In the genomic region with DNA sequence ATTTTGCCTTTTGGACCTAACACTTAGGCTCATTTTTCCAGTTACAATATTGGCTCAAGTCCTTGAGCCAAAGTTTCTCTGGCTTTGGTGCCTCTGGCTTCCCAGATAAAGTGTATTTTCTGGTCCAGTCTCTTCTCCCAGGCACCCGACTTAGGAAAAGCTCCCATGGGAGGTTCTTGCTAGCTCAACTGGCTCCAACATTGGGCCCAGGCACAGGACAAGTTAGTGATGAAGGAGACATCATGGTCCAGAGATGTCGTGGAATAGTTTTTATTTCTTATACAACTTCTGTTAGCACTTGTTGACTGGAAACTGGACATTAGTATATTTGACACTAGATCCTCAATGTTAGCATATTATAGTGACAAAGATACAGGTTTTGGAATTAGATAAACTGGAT, we compare ENCODE assay signal across 25 cellular contexts.
"Had no signal": no experiment of that assay in that cellular context is flagged by ENCODE, and none has a peak within 500 bp of the region (broad histone marks: within the 10 kb centered on the region; RNA-seq: fewer than 3 reads in every experiment).

No MANE protein-coding gene starts in this region.

- H3K27ac Mint-ChIP-seq: naive B cell; nephron progenitor cell; stimulated activated naive B cell treated with anti-CD40 and anti-IgM and Interleukin-4, amounts not matched to agents 10 μg/mL and 1 μg/mL and 100 μg/mL, for 72 hours; stimulated activated naive CD8-positive, alpha-beta T cell treated with anti-CD3 and anti-CD28 coated beads, Interleukin-15, amount 100 ng/mL, for 72 hours had no signal

- H3K9me3 Mint-ChIP-seq: naive B cell; stimulated activated naive B cell treated with anti-CD40 and anti-IgM and Interleukin-4, amounts not matched to agents 10 μg/mL and 1 μg/mL and 100 μg/mL, for 72 hours; stimulated activated naive CD8-positive, alpha-beta T cell treated with anti-CD3 and anti-CD28 coated beads, Interleukin-15, amount 100 ng/mL, for 72 hours had no signal

- H2AFZ ChIP-seq: parathyroid adenoma had no signal

- H3K4me3 ChIP-seq: breast epithelium, dorsolateral prefrontal cortex, gastrocnemius medialis, heart right ventricle, lower lobe of right lung, prostate gland, skin epidermis, upper lobe of left lung had no signal

- H3K36me3 ChIP-seq: breast epithelium, gastrocnemius medialis, heart right ventricle, lower lobe of right lung, prostate gland, upper lobe of left lung had no signal

- H3K79me2 ChIP-seq: parathyroid adenoma had no signal

- H3K9ac ChIP-seq: parathyroid adenoma had no signal

- H3K27me3 ChIP-seq: dorsolateral prefrontal cortex had no signal

- H3K9me3 ChIP-seq: breast epithelium, gastrocnemius medialis, heart right ventricle, lower lobe of right lung, prostate gland, upper lobe of left lung had no signal

- H3K27ac ChIP-seq: lower lobe of right lung, parathyroid adenoma, prostate gland had no signal

- H3K4me1 ChIP-seq: breast epithelium, parathyroid adenoma, prostate gland had no signal

- H3K4me3 Mint-ChIP-seq: nephron progenitor cell; stimulated activated naive B cell treated with anti-CD40 and anti-IgM and Interleukin-4, amounts not matched to agents 10 μg/mL and 1 μg/mL and 100 μg/mL, for 72 hours; stimulated activated naive CD8-positive, alpha-beta T cell treated with anti-CD3 and anti-CD28 coated beads, Interleukin-15, amount 100 ng/mL, for 72 hours had no signal

- DNase-seq: central memory CD4-positive, alpha-beta T cell; cortex of kidney; dorsolateral prefrontal cortex; effector CD8-positive, alpha-beta T cell; gastrocnemius medialis; heart right ventricle; hypothalamus; kidney glomerular epithelial cell; lower lobe of right lung; mesenchymal stem cell; midbrain; naive B cell; nephron progenitor cell; stimulated activated CD4-positive, alpha-beta T cell treated with anti-CD3 and anti-CD28 coated beads, Interleukin-2, amount 100 ng/mL, for 24 hours; stimulated activated CD4-positive, alpha-beta T cell treated with anti-CD3 and anti-CD28 coated beads, Interleukin-4, amount 100 ng/mL, for 4 hours; stimulated activated naive B cell treated with anti-CD40 and anti-IgM and Interleukin-4, amounts not matched to agents 10 μg/mL and 1 μg/mL and 100 μg/mL, for 72 hours; stimulated activated naive CD8-positive, alpha-beta T cell treated with anti-CD3 and anti-CD28 coated beads, Interleukin-15, amount 100 ng/mL, for 72 hours; upper lobe of left lung had no signal

- ATAC-seq: esophagus mucosa; gastrocnemius medialis; heart right ventricle; left lobe of liver; lower lobe of right lung; sciatic nerve; stimulated activated naive B cell treated with anti-CD40 and anti-IgM and Interleukin-4, amounts not matched to agents 10 μg/mL and 1 μg/mL and 100 μg/mL, for 72 hours; stimulated activated naive CD8-positive, alpha-beta T cell treated with anti-CD3 and anti-CD28 coated beads, Interleukin-15, amount 100 ng/mL, for 72 hours had no signal
